ENCODE assay signal across 29 cellular contexts in the genomic region with DNA sequence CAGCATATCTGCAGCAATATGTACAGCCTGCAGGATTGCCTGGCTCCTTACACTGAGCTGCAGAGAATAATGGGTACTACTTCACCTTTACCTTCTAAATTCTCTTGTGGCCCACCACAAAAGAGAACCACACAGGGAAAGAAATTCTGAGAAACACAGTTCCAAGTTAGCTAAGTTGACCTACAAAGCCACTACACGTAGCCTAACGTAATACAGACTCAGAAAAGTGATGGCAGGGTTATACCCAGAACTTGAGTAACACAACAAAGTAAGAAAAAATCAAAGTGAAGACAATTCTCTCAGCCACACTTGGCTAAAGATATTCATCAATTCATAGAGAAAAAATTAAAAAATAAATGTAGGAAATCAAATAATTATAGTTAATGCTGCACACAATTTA.
"Had no signal": no experiment of that assay in that cellular context is flagged by ENCODE, and none has a peak within 500 bp of the region (broad histone marks: within the 10 kb centered on the region; RNA-seq: fewer than 3 reads in every experiment).

No MANE protein-coding gene starts in this region.

- H3K27ac Mint-ChIP-seq: natural killer cell; nephron; neural progenitor cell; progenitor cell of endocrine pancreas; stimulated activated memory B cell treated with anti-CD40 and anti-IgM and Interleukin-4, amounts not matched to agents 10 μg/mL and 1 μg/mL and 100 μg/mL, for 72 hours; stimulated activated naive CD8-positive, alpha-beta T cell treated with anti-CD3 and anti-CD28 coated beads, Interleukin-15, amount 100 ng/mL, for 72 hours; type B pancreatic cell had no signal

- H3K27me3 ChIP-seq: neural progenitor cell, ovary, right lobe of liver, sigmoid colon, suprapubic skin, testis, tibial artery, transverse colon, upper lobe of right lung, uterus had no signal

- H3K36me3 Mint-ChIP-seq: natural killer cell; neural progenitor cell; stimulated activated memory B cell treated with anti-CD40 and anti-IgM and Interleukin-4, amounts not matched to agents 10 μg/mL and 1 μg/mL and 100 μg/mL, for 72 hours; type B pancreatic cell had no signal

- H3K9me3 Mint-ChIP-seq: natural killer cell; nephron; neural progenitor cell; stimulated activated memory B cell treated with anti-CD40 and anti-IgM and Interleukin-4, amounts not matched to agents 10 μg/mL and 1 μg/mL and 100 μg/mL, for 72 hours; stimulated activated naive CD8-positive, alpha-beta T cell treated with anti-CD3 and anti-CD28 coated beads, Interleukin-15, amount 100 ng/mL, for 72 hours; type B pancreatic cell had no signal

- H3K9ac ChIP-seq: neural progenitor cell, parathyroid adenoma had no signal

- H3K4me1 ChIP-seq: neural progenitor cell, parathyroid adenoma, psoas muscle, right lobe of liver, sigmoid colon, suprapubic skin, testis, tibial artery, transverse colon, upper lobe of right lung, uterus had no signal

- H3K27ac ChIP-seq: neural progenitor cell, ovary, parathyroid adenoma, psoas muscle, right lobe of liver, sigmoid colon, suprapubic skin, testis, tibial artery, transverse colon, upper lobe of right lung, uterus had no signal

- DNase-seq: natural killer cell; occipital lobe; ovary; posterior cingulate gyrus; psoas muscle; right cardiac atrium; right lobe of liver; sigmoid colon; small intestine; stimulated activated CD4-positive, alpha-beta T cell treated with anti-CD3 and anti-CD28 coated beads, Interleukin-15, amount 100 ng/mL, for 24 hours; stimulated activated CD4-positive, alpha-beta T cell treated with anti-CD3 and anti-CD28 coated beads, Interleukin-2, amount 100 ng/mL, for 24 hours; stimulated activated CD4-positive, alpha-beta T cell treated with anti-CD3 and anti-CD28 coated beads, Interleukin-2, amount 100 ng/mL, for 48 hours; stimulated activated CD4-positive, alpha-beta T cell treated with anti-CD3 and anti-CD28 coated beads, Interleukin-4, amount 100 ng/mL, for 24 hours; stimulated activated naive CD4-positive, alpha-beta T cell; stimulated activated naive CD8-positive, alpha-beta T cell treated with anti-CD3 and anti-CD28 coated beads, Interleukin-15, amount 100 ng/mL, for 72 hours; stimulated activated naive CD8-positive, alpha-beta T cell treated with anti-CD3 and anti-CD28 coated beads, Interleukin-15, Interleukin-2, amounts not matched to agents 100 U/mL and 50 U/mL, for 24 hours; substantia nigra; testis; tibial artery; transverse colon; upper lobe of right lung; uterus had no signal

- H3K9me3 ChIP-seq: ovary, psoas muscle, right lobe of liver, sigmoid colon, suprapubic skin, testis, tibial artery, transverse colon, upper lobe of right lung, uterus had no signal

- H2AFZ ChIP-seq: neural progenitor cell, parathyroid adenoma had no signal

- ATAC-seq: natural killer cell; psoas muscle; right cardiac atrium; right lobe of liver; stimulated activated memory B cell treated with anti-CD40 and anti-IgM and Interleukin-4, amounts not matched to agents 10 μg/mL and 1 μg/mL and 100 μg/mL, for 72 hours; stimulated activated naive CD8-positive, alpha-beta T cell treated with anti-CD3 and anti-CD28 coated beads, Interleukin-15, amount 100 ng/mL, for 72 hours; stimulated activated naive CD8-positive, alpha-beta T cell treated with anti-CD3 and anti-CD28 coated beads, Interleukin-15, Interleukin-2, amounts not matched to agents 100 U/mL and 50 U/mL, for 24 hours; upper lobe of right lung had no signal

- H3K36me3 ChIP-seq: neural progenitor cell, ovary, right lobe of liver, sigmoid colon, suprapubic skin, tibial artery, transverse colon, upper lobe of right lung, uterus had no signal

- H3K4me3 ChIP-seq: neural progenitor cell, ovary, psoas muscle, right lobe of liver, sigmoid colon, suprapubic skin, testis, tibial artery, transverse colon, upper lobe of right lung, uterus had no signal

- H3K27me3 Mint-ChIP-seq: progenitor cell of endocrine pancreas; stimulated activated memory B cell treated with anti-CD40 and anti-IgM and Interleukin-4, amounts not matched to agents 10 μg/mL and 1 μg/mL and 100 μg/mL, for 72 hours; type B pancreatic cell had no signal

- H3K4me3 Mint-ChIP-seq: natural killer cell; nephron; neural progenitor cell; stimulated activated memory B cell treated with anti-CD40 and anti-IgM and Interleukin-4, amounts not matched to agents 10 μg/mL and 1 μg/mL and 100 μg/mL, for 72 hours; stimulated activated naive CD8-positive, alpha-beta T cell treated with anti-CD3 and anti-CD28 coated beads, Interleukin-15, amount 100 ng/mL, for 72 hours; type B pancreatic cell had no signal

- H3K4me1 Mint-ChIP-seq: natural killer cell; neural progenitor cell; stimulated activated memory B cell treated with anti-CD40 and anti-IgM and Interleukin-4, amounts not matched to agents 10 μg/mL and 1 μg/mL and 100 μg/mL, for 72 hours; stimulated activated naive CD8-positive, alpha-beta T cell treated with anti-CD3 and anti-CD28 coated beads, Interleukin-15, amount 100 ng/mL, for 72 hours had no signal

- H3K4me2 ChIP-seq: neural progenitor cell had no signal

- H3K79me2 ChIP-seq: parathyroid adenoma had no signal
